ENCODE assay signal across 8 cellular contexts in genomic region chr7:66920769-66921395, GRCh38. TPM values are rescaled to one million over a fixed set of nuclear protein-coding genes. Genes with fewer than 3 reads are reported as not detected.
DNase-seq lines count a peak whose midpoint lies in the region; ATAC-seq, FAIRE-seq and TF ChIP-seq lines count a peak whose summit lies in the region.

TSS of gene TMEM248 (plus strand) at chr7:66921225. CDS start at chr7:66941866, 20,641 bp downstream.

- peaks cover 0 to 11% (median 0%) of the 10 kb centered on the region in 9 donors for H3K36me3 ChIP-seq in heart left ventricle

- peak within 1 kb of the TSS; percentile 17 to 87 (median 77) for H3K27ac ChIP-seq in heart left ventricle

- H3K27me3 Mint-ChIP-seq in type B pancreatic cell: peaks cover 3% of the 10 kb centered on the region

- peak within 1 kb of the TSS; percentile 99 for H3K4me3 Mint-ChIP-seq in type B pancreatic cell

- TF ChIP-seq POLR2A in GM12891 (IDR thresholded peaks at IDR 0.05; ENCODE audit: low read depth, low read length) (peak; percentile 86), heart left ventricle (IDR thresholded peaks at IDR 0.05) (peak in 1 of 2 donors; percentile 40)

- peak; percentile 100 for FAIRE-seq in GM12891 (lab: Jason Lieb, UNC)

- DNase-seq in GM12891 (ENCODE audit: insufficient read length, low spot score): peak; percentile 71
- peak; percentile 29 for DNase-seq in NCI-H1417 treated with DMSO at 0.1 percent for 48 hours (lab: John Stamatoyannopoulos, UW)
- DNase-seq in amniotic epithelial cell (ENCODE audit: low read depth): peak; percentile 81
- peak; percentile 91 to 96 (median 92) for DNase-seq in heart left ventricle
- DNase-seq in posterior cingulate gyrus: peak; percentile 80 to 99 (median 88)
- DNase-seq in type B pancreatic cell (ENCODE audit: extremely low spot score, unreplicated experiment): peak; percentile 90

- H3K4me3 ChIP-seq in heart left ventricle: peak within 1 kb of the TSS; percentile 90 to 100 (median 96)

- no peaks in the 10 kb centered on the region for H3K27me3 ChIP-seq in heart left ventricle

- H3K36me3 Mint-ChIP-seq in type B pancreatic cell: peaks cover 11% of the 10 kb centered on the region

- no peaks in the 10 kb centered on the region for H3K9me3 ChIP-seq in heart left ventricle

- TF ChIP-seq CTCF in heart left ventricle (IDR thresholded peaks at IDR 0.05) (no peak), type B pancreatic cell (conservative IDR thresholded peaks at IDR 0.05) (no peak)

- WGBS in heart left ventricle, 4 donors: 1 to 6% (median 3%) methylated on average over 24 to 67 of the region's 67 CpGs

- no peaks in the 10 kb centered on the region for H3K9me3 Mint-ChIP-seq in type B pancreatic cell

- H3K4me1 Mint-ChIP-seq in type B pancreatic cell (ENCODE audit: unreplicated experiment): peaks cover 19% of the 10 kb centered on the region

- intact Hi-C loops in T-helper 1 cell treated with Interleukin-12 subunit alpha and Interleukin-12 subunit beta and Interleukin-4 antibody, amounts not matched to agents 30 ng/mL and 1 ng/mL, for 36 hours (cut with micrococcal nuclease): loop anchor here (1.0 to 5.0 kb wide), 12 partner anchors 75 to 1914 kb away; partner anchors contain the start of genes CRCP, ERV3-1, RABGEF1 and TYW1
- intact Hi-C loops in heart left ventricle (cut with DNase I): loop anchor here in 5 of 10 donors (1.0 to 10.0 kb wide), 5 partner anchors 66 to 77 kb away; no protein-coding TSS in a partner anchor
- intact Hi-C loops in posterior cingulate gyrus (cut with DNase I): loop anchor here (5.0 kb wide), 2 partner anchors 71 to 79 kb away; no protein-coding TSS in a partner anchor

- peaks cover 3 to 40% (median 26%) of the 10 kb centered on the region in 12 donors for H3K4me1 ChIP-seq in heart left ventricle

- ATAC-seq in HG02759 (IDR thresholded peaks at IDR 0.05; ENCODE audit: unreplicated experiment): peak; percentile 88
- peak; percentile 94 to 98 (median 98) for ATAC-seq in heart left ventricle

- H3K27ac Mint-ChIP-seq in type B pancreatic cell: peak within 1 kb of the TSS; percentile 97

TF ChIP-seq in GM12891, 5 proteins besides CTCF, POLR2A, EP300 and RAD21:
- peak; percentile 87 for TF ChIP-seq POLR2AphosphoS5 (IDR thresholded peaks at IDR 0.05; ENCODE audit: low read depth, low read length)
- peak; percentile 56 for TF ChIP-seq PAX5 (IDR thresholded peaks at IDR 0.05; ENCODE audit: insufficient read depth, low read length, severe bottlenecking)
- 0 out of 2 replicates have a peak, but pooled peaks have one; percentile 2 for TF ChIP-seq SPI1 (IDR thresholded peaks at IDR 0.05; ENCODE audit: low read depth, low read length)
- peak; percentile 86 for TF ChIP-seq POU2F2 (IDR thresholded peaks at IDR 0.05; ENCODE audit: low read depth, low read length)
- TF ChIP-seq TAF1 (IDR thresholded peaks at IDR 0.05; ENCODE audit: low read depth, low read length): peak; percentile 45; the same call in 1 of the 2 replicates

RNA-seq across cellular contexts. Expression of gene TMEM248, which starts in this region (rescaled TPM):
- 27.2 TPM for polyA plus RNA-seq in GM12891 (2012; ENCODE audit: low read depth, missing spikeins)
- 97.4 and 101 TPM in 2 replicates for total RNA-seq in T-helper 1 cell treated with Interleukin-12 subunit alpha and Interleukin-12 subunit beta and Interleukin-4 antibody, amounts not matched to agents 30 ng/mL and 1 ng/mL, for 36 hours
- total RNA-seq in heart left ventricle (100 to 1,000 TPM in 1 of 9 donors, 10 to 100 TPM in 8; 34.6 to 121 (median 55.2) TPM), type B pancreatic cell (ENCODE audit: low replicate concordance) (71.6 and 84.5 TPM in 2 replicates)
- 10 to 100 TPM; 12.6 to 45.7 TPM for polyA plus RNA-seq in heart left ventricle

Comparison
In these comparisons a context has a peak if more than half of its experiments do, and no peak if none do; other contexts are left out.
1. Peak in every context shown above with its lines: DNase-seq, ATAC-seq, H3K4me3 ChIP-seq and H3K27ac ChIP-seq.
2. DNase-seq: peak in every context shown above with its lines; median percentile 92 in heart left ventricle; 90 in type B pancreatic cell; 88 in posterior cingulate gyrus; 81 in amniotic epithelial cell; 71 in GM12891; 29 in NCI-H1417 treated with DMSO at 0.1 percent for 48 hours.